In genomic region chr15:82714026-82714425, GRCh38 we compare ENCODE assay signal across 25 cellular contexts. TPM values are rescaled to one million over a fixed set of nuclear protein-coding genes. Genes with fewer than 3 reads are reported as not detected.
"Had no signal": no experiment of that assay in that cellular context is flagged by ENCODE, and none has a peak within 500 bp of the region (broad histone marks: within the 10 kb centered on the region; RNA-seq: fewer than 3 reads in every experiment).

No MANE protein-coding gene starts in this region.

- H3K9me3 ChIP-seq: Peyer's patch, SJSA1 had no signal

- H3K36me3 ChIP-seq: cardiac muscle cell, Peyer's patch, SJSA1 had no signal

- H3K27ac ChIP-seq: cardiac muscle cell, Peyer's patch, SJSA1 had no signal

- ATAC-seq: activated T-helper 17 cell treated with anti-CD3 and anti-CD28 coated beads, Interleukin-2, amount 50 U/mL, for 72 hours; SK-N-SH treated with all-trans-retinoic acid at 6 μM for 48 hours; WTC11 had no signal

- FAIRE-seq: astrocyte had no signal

- DNase-seq: activated CD4-positive, alpha-beta memory T cell treated with anti-CD3 and anti-CD28 coated beads for 36 hours; activated CD4-positive, alpha-beta T cell treated with anti-CD3 and anti-CD28 coated beads for 1 hour; activated CD4-positive, alpha-beta T cell treated with anti-CD3 and anti-CD28 coated beads, Interleukin-2, amount 10 ng/mL, durations not matched to agents 24 days and 14 days; activated CD8-positive, alpha-beta memory T cell treated with anti-CD3 and anti-CD28 coated beads for 24 hours; activated gamma-delta T cell; activated naive CD4-positive, alpha-beta T cell treated with anti-CD3 and anti-CD28 coated beads for 36 hours; activated T-cell treated with anti-CD3 and anti-CD28 coated beads for 4 hours; activated T-cell treated with anti-CD3 and anti-CD28 coated beads, Interleukin-2, amount 50 U/mL, for 48 hours; amygdala; NCI-H1092 treated with DMSO at 0.1 percent for 48 hours; NCI-H1436; NCI-H1694 treated with DMSO at 0.1 percent for 48 hours; NCI-H2029 treated with DMSO at 0.1 percent for 48 hours; NCI-H345; NCI-H510A; NCI-H69; Peyer's patch; SHP77; SW 1271 had no signal

- H3K4me3 ChIP-seq: cardiac muscle cell, Peyer's patch, SJSA1 had no signal

- H3K27me3 ChIP-seq: cardiac muscle cell, Peyer's patch, SJSA1 had no signal

RNA-seq across cellular contexts. Expression of gene AP3B2, which starts 4.4 kb away (rescaled TPM):
- total RNA-seq: activated CD4-positive, alpha-beta T cell treated with anti-CD3 and anti-CD28 coated beads, Interleukin-2, amount 10 ng/mL, durations not matched to agents 24 days and 14 days had no signal
